Comparison of ENCODE assay signal across 1 cellular context in genomic region chr2:232527905-232528470, GRCh38.
TF ChIP-seq lines count a peak whose summit lies in the region.

No MANE protein-coding gene starts in this region.

TF ChIP-seq in H1, 55 proteins besides CTCF, POLR2A, EP300 and RAD21:
- no peak for TF ChIP-seq SAP30 (IDR thresholded peaks at IDR 0.05; ENCODE audit: insufficient read depth, insufficient replicate concordance, low read length)
- no peak for TF ChIP-seq SUZ12 (IDR thresholded peaks at IDR 0.05; ENCODE audit: low read length)
- no peak for TF ChIP-seq KDM4A (IDR thresholded peaks at IDR 0.05; ENCODE audit: low read depth, low read length, severe bottlenecking)
